Comparison of ENCODE assay signal across 13 cellular contexts in the genomic region with DNA sequence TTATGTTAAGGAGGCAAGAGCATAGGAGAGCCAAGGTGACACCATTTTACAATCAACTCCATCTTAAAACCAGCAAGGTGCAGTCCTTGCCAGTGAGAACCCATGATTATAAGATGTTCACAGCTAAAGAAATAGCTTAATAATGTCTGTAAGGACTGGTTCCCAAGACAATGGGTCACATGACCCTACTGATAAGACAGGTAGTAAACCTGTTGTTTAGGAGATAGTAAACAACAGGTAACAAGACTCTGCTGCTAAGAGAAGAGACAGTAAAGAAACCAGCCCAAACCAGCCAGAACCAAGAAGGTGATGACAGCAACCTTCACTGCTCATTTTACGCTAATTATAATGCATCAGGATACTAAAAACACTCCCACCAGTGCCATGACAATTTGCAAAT. TPM values are rescaled to one million over a fixed set of nuclear protein-coding genes. Genes with fewer than 3 reads are reported as not detected.
A peak's percentile ranks its signal among the peaks of the same experiment; 100 is the strongest.
DNase-seq lines count a peak whose midpoint lies in the region; ATAC-seq and TF ChIP-seq lines count a peak whose summit lies in the region.
"Had no signal": no experiment of that assay in that cellular context is flagged by ENCODE, and none has a peak within 500 bp of the region (broad histone marks: within the 10 kb centered on the region; RNA-seq: fewer than 3 reads in every experiment).

No MANE protein-coding gene starts in this region.

- H3K56ac ChIP-seq in H9 (ENCODE audit: insufficient read length, low read depth, low read length), result no peak overlapping the region

- no peaks in the 10 kb centered on the region for H3K23me2 ChIP-seq in H9 (ENCODE audit: insufficient read length, low read depth, low read length, poor library complexity, severe bottlenecking)

- peaks cover 0 to 6% of the 10 kb centered on the region in 2 experiments; a peak in 2 of 4 replicates for H3K4me1 Mint-ChIP-seq in H9
- no peaks in the 10 kb centered on the region for H3K4me1 Mint-ChIP-seq in WTC11
- peaks cover 33% of the 10 kb centered on the region for H3K4me1 Mint-ChIP-seq in progenitor cell of endocrine pancreas (ENCODE audit: low read depth)
- H3K4me1 Mint-ChIP-seq: GM23338 had no signal

- no peak overlapping the region for H4K91ac ChIP-seq in H9 (ENCODE audit: insufficient read length, low read depth, low read length)

- no peak overlapping the region for H4K8ac ChIP-seq in H9 (replicated peaks; ENCODE audit: insufficient read length, low read depth, low read length)

- no peak overlapping the region for H3K4ac ChIP-seq in H9 (ENCODE audit: low read depth, low read length)

- H2BK120ac ChIP-seq in H9 (ENCODE audit: low read depth, low read length, poor library complexity, severe bottlenecking), result no peak overlapping the region

- H2AFZ ChIP-seq in H9 (ENCODE audit: low read length), result peak overlapping the region; percentile 36
- H2AFZ ChIP-seq: GM23338 had no signal

- H3K27me3 Mint-ChIP-seq in H9 (ENCODE audit: low read depth) (no peaks in the 10 kb centered on the region; the same call in 1 of the 2 replicates), WTC11 (ENCODE audit: low read depth) (no peaks in the 10 kb centered on the region; the same call in 1 of the 2 replicates), progenitor cell of endocrine pancreas (no peaks in the 10 kb centered on the region)
- H3K27me3 Mint-ChIP-seq: B cell had no signal

- no peak overlapping the region for H3K4me2 ChIP-seq in H9 (ENCODE audit: insufficient read depth, insufficient read length, low read length)
- H3K4me2 ChIP-seq: GM23338 had no signal

- no peak overlapping the region for H3K18ac ChIP-seq in H9 (ENCODE audit: insufficient read length, low read depth, low read length)

- H2BK5ac ChIP-seq in H9 (ENCODE audit: insufficient read length, low read length), result no peak overlapping the region

- H3K79me1 ChIP-seq in H9 (ENCODE audit: insufficient read depth, low read depth, low read length, poor library complexity, severe bottlenecking), result no peaks in the 10 kb centered on the region

- H3K36me3 Mint-ChIP-seq in H9 (ENCODE audit: insufficient read depth in 1 of 3, low read depth in 3 of 3), result peaks cover 0 to 7% (median 0%) of the 10 kb centered on the region in 3 experiments; a peak in 4 of 7 replicates
- peaks cover 12% of the 10 kb centered on the region for H3K36me3 Mint-ChIP-seq in WTC11
- H3K36me3 Mint-ChIP-seq in progenitor cell of endocrine pancreas (ENCODE audit: insufficient read depth), result peaks cover 11% of the 10 kb centered on the region
- H3K36me3 Mint-ChIP-seq: CD8-positive, alpha-beta T cell had no signal

- TF ChIP-seq POLR2A in esophagus muscularis mucosa (IDR thresholded peaks at IDR 0.05; ENCODE audit: low read depth), result no peak

- no peak overlapping the region for H2BK20ac ChIP-seq in H9 (ENCODE audit: low read depth, low read length, poor library complexity, severe bottlenecking)

- no peak overlapping the region for H3K4me3 ChIP-seq in esophagus muscularis mucosa
- H3K4me3 ChIP-seq: BLaER1 treated with 17β-estradiol and CSF1 and Interleukin-3, amounts not matched to agents 10 nM and 100 nM; GM23338 had no signal

- H3K4me1 ChIP-seq in H9 (ENCODE audit: insufficient read depth, low read length) (no peaks in the 10 kb centered on the region), esophagus muscularis mucosa (no peaks in the 10 kb centered on the region)

- no peaks in the 10 kb centered on the region for H4K20me1 ChIP-seq in H9 (ENCODE audit: control insufficient read depth, insufficient read depth, insufficient read length)
- H4K20me1 ChIP-seq: BLaER1 treated with 17β-estradiol and CSF1 and Interleukin-3, amounts not matched to agents 10 nM and 100 nM had no signal

- no peak overlapping the region for H4K5ac ChIP-seq in H9 (ENCODE audit: insufficient read length, low read depth, low read length)

- H3K9me3 ChIP-seq in H9 (ENCODE audit: control insufficient read depth, low read depth, low read length), result no peaks in the 10 kb centered on the region
- H3K9me3 ChIP-seq in esophagus muscularis mucosa, result no peaks in the 10 kb centered on the region

- H3K79me2 ChIP-seq in H9 (ENCODE audit: insufficient read depth, low read length), result no peaks in the 10 kb centered on the region

- H3K27me3 ChIP-seq in H9 (ENCODE audit: insufficient read depth, low read length) (no peaks in the 10 kb centered on the region), esophagus muscularis mucosa (no peaks in the 10 kb centered on the region)
- H3K27me3 ChIP-seq: BLaER1 treated with 17β-estradiol and CSF1 and Interleukin-3, amounts not matched to agents 10 nM and 100 nM had no signal

- intact Hi-C loops in esophagus muscularis mucosa (cut with DNase I), result no loop called here

- POLR2A ChIA-PET in WTC11 (lab: Charles Lee), result interaction anchor here (1.0 kb wide), 1 partner anchor 14 kb away, joined by 4 read pairs; no protein-coding TSS in a partner anchor

- no peak overlapping the region for H2BK12ac ChIP-seq in H9 (ENCODE audit: insufficient read length, low read depth, low read length)

- no peak overlapping the region for H3K23ac ChIP-seq in H9 (ENCODE audit: insufficient read length, low read depth, low read length)

- WGBS in H9 (ENCODE audit: extremely low coverage, insufficient read length, low lambda C conversion rate), result no CpG with 5 or more reads among the region's 1 CpG
- WGBS in esophagus muscularis mucosa, result 94% methylated on average over 1 of the region's 1 CpG

- no peak overlapping the region for H2BK15ac ChIP-seq in H9 (ENCODE audit: low read depth, low read length)

- no peak overlapping the region for H3T11ph ChIP-seq in H9 (ENCODE audit: low read length)

- peak overlapping the region in 1 of 3 experiments; percentile 62; a peak in 1 of 7 replicates for H3K27ac Mint-ChIP-seq in H9
- H3K27ac Mint-ChIP-seq in WTC11, result no peak overlapping the region
- peak overlapping the region; percentile 33 for H3K27ac Mint-ChIP-seq in progenitor cell of endocrine pancreas
- H3K27ac Mint-ChIP-seq: B cell; CD8-positive, alpha-beta T cell; GM23338 had no signal

- no peak overlapping the region for H3K9ac ChIP-seq in H9 (ENCODE audit: extremely low read depth, insufficient read length, low read length)
- H3K9ac ChIP-seq: BLaER1 treated with 17β-estradiol and CSF1 and Interleukin-3, amounts not matched to agents 10 nM and 100 nM had no signal

- H3K14ac ChIP-seq in H9 (ENCODE audit: insufficient read depth, low read length), result no peak overlapping the region

- no peak for DNase-seq in H9
- no peak for DNase-seq in WTC11 (ENCODE audit: low spot score)
- peak; percentile 21 for DNase-seq in esophagus muscularis mucosa (ENCODE audit: extremely low spot score)
- DNase-seq in progenitor cell of endocrine pancreas (ENCODE audit: low spot score, unreplicated experiment), result no peak
- no peak for DNase-seq in NCI-H1930 (lab: John Stamatoyannopoulos, UW)
- no peak for DNase-seq in HuH-7 (ENCODE audit: low spot score)
- DNase-seq: Calu3; CD8-positive, alpha-beta T cell; H7 had no signal

- H3K27ac ChIP-seq in H9 (ENCODE audit: insufficient read length, low read depth, low read length) (no peak overlapping the region), esophagus muscularis mucosa (replicated peaks in 1 of 4) (no peak overlapping the region)
- H3K27ac ChIP-seq: BLaER1 treated with 17β-estradiol and CSF1 and Interleukin-3, amounts not matched to agents 10 nM and 100 nM had no signal

- no peaks in the 10 kb centered on the region for H3K36me3 ChIP-seq in esophagus muscularis mucosa

- H3K9me3 Mint-ChIP-seq in H9 (peaks cover 0 to 6% of the 10 kb centered on the region in 2 experiments; a peak in 2 of 5 replicates), WTC11 (peaks cover 22% of the 10 kb centered on the region), progenitor cell of endocrine pancreas (ENCODE audit: low read depth) (peaks cover 20% of the 10 kb centered on the region)
- H3K9me3 Mint-ChIP-seq: CD8-positive, alpha-beta T cell had no signal

- H3K4me3 Mint-ChIP-seq in H9 (no peak overlapping the region), WTC11 (no peak overlapping the region), progenitor cell of endocrine pancreas (ENCODE audit: low read depth) (no peak overlapping the region)
- H3K4me3 Mint-ChIP-seq: B cell; CD8-positive, alpha-beta T cell; GM23338 had no signal

- no peak for ATAC-seq in WTC11
- ATAC-seq: CD8-positive, alpha-beta T cell; GM23338; HepG2 had no signal

- no peak for TF ChIP-seq CTCF in H9 (conservative IDR thresholded peaks at IDR 0.05)
- TF ChIP-seq CTCF in WTC11 (IDR thresholded peaks at IDR 0.05), result no peak
- TF ChIP-seq CTCF in esophagus muscularis mucosa (IDR thresholded peaks at IDR 0.05), result no peak
- no peak for TF ChIP-seq CTCF in progenitor cell of endocrine pancreas (IDR thresholded peaks at IDR 0.05; ENCODE audit: unreplicated experiment)

- H2AK5ac ChIP-seq in H9 (ENCODE audit: insufficient read length, low read length), result no peak overlapping the region

- no peak for TF ChIP-seq EP300 in esophagus muscularis mucosa (IDR thresholded peaks at IDR 0.05)

- CTCF ChIA-PET in WTC11 (lab: Charles Lee), result interaction anchor here (1.6 kb wide), 1 partner anchor 19 kb away, joined by 3 read pairs; no protein-coding TSS in a partner anchor

TF ChIP-seq in WTC11, 78 proteins besides CTCF, POLR2A, EP300 and RAD21:
- no peak for TF ChIP-seq ESRRA (CRISPR knock-in tag; IDR thresholded peaks at IDR 0.05; ENCODE audit: borderline replicate concordance)
- TF ChIP-seq, protein P1, sequence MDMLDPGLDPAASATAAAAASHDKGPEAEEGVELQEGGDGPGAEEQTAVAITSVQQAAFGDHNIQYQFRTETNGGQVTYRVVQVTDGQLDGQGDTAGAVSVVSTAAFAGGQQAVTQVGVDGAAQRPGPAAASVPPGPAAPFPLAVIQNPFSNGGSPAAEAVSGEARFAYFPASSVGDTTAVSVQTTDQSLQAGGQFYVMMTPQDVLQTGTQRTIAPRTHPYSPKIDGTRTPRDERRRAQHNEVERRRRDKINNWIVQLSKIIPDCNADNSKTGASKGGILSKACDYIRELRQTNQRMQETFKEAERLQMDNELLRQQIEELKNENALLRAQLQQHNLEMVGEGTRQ (CRISPR knock-in tag; IDR thresholded peaks at IDR 0.05), result peak; percentile 34
- no peak for TF ChIP-seq FOXP1 (CRISPR knock-in tag; IDR thresholded peaks at IDR 0.05; ENCODE audit: borderline replicate concordance)

RNA-seq across cellular contexts. Expression of a gene that starts 23.2 kb away (rescaled TPM):
- total RNA-seq in H9 (2021) (224 and 244 TPM in 2 replicates), WTC11 (2021) (239 to 267 TPM (median 240 TPM) in 3 replicates), esophagus muscularis mucosa (10 to 100 TPM in 3 of 4 donors, 1 to 10 TPM in 1; 9.1 to 23.4 (median 14.7) TPM), progenitor cell of endocrine pancreas (52.9 and 65.8 TPM in 2 replicates)
